Comparison of ENCODE assay signal across 16 cellular contexts in genomic region chr5:80480354-80480753, GRCh38. TPM values are rescaled to one million over a fixed set of nuclear protein-coding genes. Genes with fewer than 3 reads are reported as not detected.
DNase-seq lines count a peak whose midpoint lies in the region; ATAC-seq and TF ChIP-seq lines count a peak whose summit lies in the region.
"Had no signal": no experiment of that assay in that cellular context is flagged by ENCODE, and none has a peak within 500 bp of the region (broad histone marks: within the 10 kb centered on the region; RNA-seq: fewer than 3 reads in every experiment).

No MANE protein-coding gene starts in this region.

- CTCF ChIA-PET in HEK293 (lab: Yijun Ruan, JAX) = interaction anchor here (2.2 to 2.6 kb wide), 2 partner anchors 13 to 108 kb away, joined by 6 to 12 read pairs; no protein-coding TSS in a partner anchor

- no peaks in the 10 kb centered on the region for H4K20me1 ChIP-seq in GM23338 (replicated peaks; ENCODE audit: insufficient read depth)

- H3K4me3 ChIP-seq in GM23338 (no peak overlapping the region), HEK293 (ENCODE audit: low read depth, low read length) (no peak overlapping the region)
- H3K4me3 ChIP-seq: GM12878, GM23248 had no signal

- peaks cover 17% of the 10 kb centered on the region for H3K4me1 Mint-ChIP-seq in GM23338
- H3K4me1 Mint-ChIP-seq: CD4-positive, alpha-beta memory T cell had no signal

- H3K4me2 ChIP-seq in GM23338 = no peak overlapping the region

- peak overlapping the region; percentile 29; the same call in 1 of the 2 replicates for H3K27ac ChIP-seq in GM23338 (ENCODE audit: low read depth)
- no peak overlapping the region for H3K27ac ChIP-seq in HEK293 (ENCODE audit: extremely low read depth, low read depth, low read length)
- H3K27ac ChIP-seq in epithelial cell of prostate = peak overlapping the region; percentile 69
- H3K27ac ChIP-seq: GM23248 had no signal

- no peaks in the 10 kb centered on the region for H3K9me3 ChIP-seq in HEK293 (ENCODE audit: control insufficient read depth, insufficient read depth, low read depth, low read length)
- H3K9me3 ChIP-seq: Caco-2 had no signal

- no peaks in the 10 kb centered on the region for H3K9me2 ChIP-seq in GM23338 (ENCODE audit: insufficient read depth)

- H3K4me1 ChIP-seq in GM23338 (ENCODE audit: insufficient read depth) = peaks cover 5% of the 10 kb centered on the region; the same call in 1 of the 2 replicates
- no peaks in the 10 kb centered on the region for H3K4me1 ChIP-seq in HEK293 (ENCODE audit: control insufficient read depth, insufficient read depth, low read length)
- H3K4me1 ChIP-seq: Caco-2 had no signal

- POLR2A ChIA-PET in HEK293 (lab: Yijun Ruan, JAX) = no interaction called here

- H3K27ac Mint-ChIP-seq in GM23338 = no peak overlapping the region; the same call in 1 of the 2 replicates
- H3K27ac Mint-ChIP-seq: CD4-positive, alpha-beta memory T cell; H9 had no signal

- no peaks in the 10 kb centered on the region for H3K79me2 ChIP-seq in GM23338 (replicated peaks; ENCODE audit: insufficient read depth)

- TF ChIP-seq CTCF in GM23338 (conservative IDR thresholded peaks at IDR 0.05; ENCODE audit: low read depth in 2 of 2) (no peak), HEK293 (tag by site-specific recombination; IDR thresholded peaks at IDR 0.05) (no peak)

- H3K27me3 ChIP-seq in GM23338 (ENCODE audit: insufficient read depth) = no peaks in the 10 kb centered on the region

- no peak for ATAC-seq in GM23338

- no peak for DNase-seq in GM23338 (ENCODE audit: low spot score)
- no peak for DNase-seq in epithelial cell of prostate (ENCODE audit: low read depth, low spot score)
- DNase-seq in NCI-H446 (lab: John Stamatoyannopoulos, UW) = no peak
- no peak for DNase-seq in DMS79 treated with DMSO at 0.1 percent for 48 hours (lab: John Stamatoyannopoulos, UW)
- no peak for DNase-seq in NCI-H774 (lab: John Stamatoyannopoulos, UW)
- DNase-seq: C1 segment of cervical spinal cord; Caco-2; CD4-positive, alpha-beta memory T cell; DMS153; EL; GDM1; GM23248; H9; HFFc6 had no signal

- peaks cover 31% of the 10 kb centered on the region for H3K9me3 Mint-ChIP-seq in GM23338
- H3K9me3 Mint-ChIP-seq: HFFc6 had no signal

- H2AFZ ChIP-seq in GM23338 = no peak overlapping the region
- H2AFZ ChIP-seq: GM23248 had no signal

- no peaks in the 10 kb centered on the region for H3K27me3 Mint-ChIP-seq in GM23338 (ENCODE audit: insufficient read depth, low read depth, poor library complexity)
- H3K27me3 Mint-ChIP-seq: CD4-positive, alpha-beta memory T cell had no signal

- no peaks in the 10 kb centered on the region for H3K36me3 ChIP-seq in GM23338 (ENCODE audit: insufficient read depth)
- peaks cover 32 to 45% of the 10 kb centered on the region in 2 experiments for H3K36me3 ChIP-seq in HEK293 (ENCODE audit: control insufficient read depth in 2 of 2, insufficient read depth in 1 of 2, low read length in 2 of 2)

- H3F3A ChIP-seq in GM23338 (replicated peaks; ENCODE audit: low read depth) = no peaks in the 10 kb centered on the region

- no peak overlapping the region for H3K4me3 Mint-ChIP-seq in GM23338
- H3K4me3 Mint-ChIP-seq: CD4-positive, alpha-beta memory T cell; H9; HFFc6 had no signal

- peaks cover 54% of the 10 kb centered on the region for H3K36me3 Mint-ChIP-seq in GM23338 (ENCODE audit: low read depth)

TF ChIP-seq in GM23338, 12 proteins besides CTCF, POLR2A, EP300 and RAD21 (continues in another document):
- TF ChIP-seq ZNF114 (CRISPR knock-in tag; IDR thresholded peaks at IDR 0.05) = no peak
- TF ChIP-seq POLR2AphosphoS5 (IDR thresholded peaks at IDR 0.05; ENCODE audit: low read depth) = no peak
- no peak for TF ChIP-seq STAT1 (IDR thresholded peaks at IDR 0.05; ENCODE audit: unreplicated experiment)
- no peak for TF ChIP-seq NANOG (IDR thresholded peaks at IDR 0.05; ENCODE audit: borderline replicate concordance)
- TF ChIP-seq CREB1 (CRISPR knock-in tag; IDR thresholded peaks at IDR 0.05; ENCODE audit: low read depth) = no peak
- no peak for TF ChIP-seq ETS1 (IDR thresholded peaks at IDR 0.05)
- TF ChIP-seq EZH2phosphoT487 (IDR thresholded peaks at IDR 0.05; ENCODE audit: unreplicated experiment) = no peak
- no peak for TF ChIP-seq JUNB (IDR thresholded peaks at IDR 0.05; ENCODE audit: unreplicated experiment)
- TF ChIP-seq REST (IDR thresholded peaks at IDR 0.05; ENCODE audit: unreplicated experiment) = no peak

TF ChIP-seq in HEK293, 187 proteins besides CTCF, POLR2A, EP300 and RAD21:
- no peak for TF ChIP-seq YY1 (tag by site-specific recombination; IDR thresholded peaks at IDR 0.05)
- TF ChIP-seq GLIS2 (tag by site-specific recombination; IDR thresholded peaks at IDR 0.05) = no peak
- TF ChIP-seq ZNF555 (tag by site-specific recombination; conservative IDR thresholded peaks at IDR 0.05) = no peak
- TF ChIP-seq ZNF558 (tag by site-specific recombination; IDR thresholded peaks at IDR 0.05) = peak; percentile 99
- no peak for TF ChIP-seq ZNF548 (tag by site-specific recombination; IDR thresholded peaks at IDR 0.05)

RNA-seq across cellular contexts. Expression of gene FAM151B, which starts 7.5 kb away (rescaled TPM):
- 3.1 TPM in 1 of 2 replicates, not detected in the other for total RNA-seq in GM23338 (2014; rRNA removed; shearing (Covaris generic))
- polyA plus RNA-seq in GM23338 (2016; fragmentation: Nextera tagmentation; extraction: Ambion mirVana) = 0.55 and 0.78 TPM in 2 replicates
